Comparison of ENCODE assay signal across 20 cellular contexts in the genomic region with DNA sequence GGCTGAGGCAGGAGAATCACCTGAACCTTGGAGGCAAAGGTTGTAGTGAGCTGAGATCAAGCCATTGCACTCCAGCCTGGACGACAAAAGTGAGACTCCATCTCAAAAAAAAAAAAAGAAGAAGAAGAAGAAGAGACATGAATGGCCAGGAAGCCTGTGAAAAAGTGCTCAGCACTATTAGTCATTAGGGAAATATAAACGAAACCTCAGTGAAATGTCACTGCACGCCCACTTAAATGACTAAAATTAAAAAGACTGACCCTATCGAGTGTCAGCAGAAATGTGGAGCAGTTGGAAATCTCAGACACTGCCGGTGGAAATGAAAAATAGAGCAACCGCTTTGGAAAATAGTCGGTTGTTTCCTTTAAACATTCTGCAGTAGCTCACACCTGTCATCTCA. TPM values are rescaled to one million over a fixed set of nuclear protein-coding genes. Genes with fewer than 3 reads are reported as not detected.
DNase-seq lines count a peak whose midpoint lies in the region; ATAC-seq, FAIRE-seq and TF ChIP-seq lines count a peak whose summit lies in the region.
"Had no signal": no experiment of that assay in that cellular context is flagged by ENCODE, and none has a peak within 500 bp of the region (broad histone marks: within the 10 kb centered on the region; RNA-seq: fewer than 3 reads in every experiment).

No MANE protein-coding gene starts in this region.

- peaks cover 61% of the 10 kb centered on the region for H3K4me1 ChIP-seq in GM12878 (ENCODE audit: control insufficient read depth, insufficient read depth, low read length)

- WGBS in GM12878 (ENCODE audit: insufficient coverage, insufficient replicate concordance, low lambda C conversion rate, missing lambda C conversion rate), result 4% methylated on average over 6 of the region's 7 CpGs

- TF ChIP-seq CTCF in HFFc6 (IDR thresholded peaks at IDR 0.05) (no peak), GM12878 (IDR thresholded peaks at IDR 0.05 in 2 of 3, conservative IDR thresholded peaks at IDR 0.05 in 1 of 3; ENCODE audit: control insufficient read depth in 2 of 3, extremely low read depth in 1 of 3, insufficient read depth in 1 of 3, low read depth in 3 of 3, low read length in 3 of 3) (no peak)

- H3K9me3 Mint-ChIP-seq in activated naive CD8-positive, alpha-beta T cell treated with anti-CD3 and anti-CD28 coated beads, Interleukin-2, amount 50 U/mL, for 24 hours, result no peaks in the 10 kb centered on the region
- H3K9me3 Mint-ChIP-seq in activated naive CD8-positive, alpha-beta T cell treated with anti-CD3 and anti-CD28 coated beads for 36 hours, result no peaks in the 10 kb centered on the region
- H3K9me3 Mint-ChIP-seq in HFFc6, result no peaks in the 10 kb centered on the region
- H3K9me3 Mint-ChIP-seq in stimulated activated naive B cell treated with anti-CD40 and anti-IgM and Interleukin-4, amounts not matched to agents 10 μg/mL and 1 μg/mL and 100 μg/mL, for 72 hours, result no peaks in the 10 kb centered on the region
- H3K9me3 Mint-ChIP-seq: CD4-positive, alpha-beta memory T cell; neural progenitor cell; type B pancreatic cell had no signal

- H3K36me3 Mint-ChIP-seq in activated naive CD8-positive, alpha-beta T cell treated with anti-CD3 and anti-CD28 coated beads, Interleukin-2, amount 50 U/mL, for 24 hours (ENCODE audit: low read depth), result no peaks in the 10 kb centered on the region
- no peaks in the 10 kb centered on the region for H3K36me3 Mint-ChIP-seq in activated naive CD8-positive, alpha-beta T cell treated with anti-CD3 and anti-CD28 coated beads for 36 hours
- no peaks in the 10 kb centered on the region for H3K36me3 Mint-ChIP-seq in HFFc6 (ENCODE audit: low read depth)
- no peaks in the 10 kb centered on the region for H3K36me3 Mint-ChIP-seq in stimulated activated naive B cell treated with anti-CD40 and anti-IgM and Interleukin-4, amounts not matched to agents 10 μg/mL and 1 μg/mL and 100 μg/mL, for 72 hours
- H3K36me3 Mint-ChIP-seq: CD4-positive, alpha-beta memory T cell; neural progenitor cell; type B pancreatic cell had no signal

- H4K20me1 ChIP-seq in GM12878 (ENCODE audit: control insufficient read depth, insufficient read depth), result no peaks in the 10 kb centered on the region

- H3K27me3 Mint-ChIP-seq in activated naive CD8-positive, alpha-beta T cell treated with anti-CD3 and anti-CD28 coated beads, Interleukin-2, amount 50 U/mL, for 24 hours, result no peaks in the 10 kb centered on the region
- no peaks in the 10 kb centered on the region for H3K27me3 Mint-ChIP-seq in activated naive CD8-positive, alpha-beta T cell treated with anti-CD3 and anti-CD28 coated beads for 36 hours
- H3K27me3 Mint-ChIP-seq in HFFc6 (ENCODE audit: insufficient read depth), result no peaks in the 10 kb centered on the region; the same call in 1 of the 2 replicates
- no peaks in the 10 kb centered on the region for H3K27me3 Mint-ChIP-seq in stimulated activated naive B cell treated with anti-CD40 and anti-IgM and Interleukin-4, amounts not matched to agents 10 μg/mL and 1 μg/mL and 100 μg/mL, for 72 hours
- H3K27me3 Mint-ChIP-seq: CD4-positive, alpha-beta memory T cell; type B pancreatic cell had no signal

- peak overlapping the region; percentile 80 for H3K27ac Mint-ChIP-seq in activated naive CD8-positive, alpha-beta T cell treated with anti-CD3 and anti-CD28 coated beads, Interleukin-2, amount 50 U/mL, for 24 hours
- no peak overlapping the region for H3K27ac Mint-ChIP-seq in activated naive CD8-positive, alpha-beta T cell treated with anti-CD3 and anti-CD28 coated beads for 36 hours
- no peak overlapping the region for H3K27ac Mint-ChIP-seq in HFFc6
- H3K27ac Mint-ChIP-seq in stimulated activated naive B cell treated with anti-CD40 and anti-IgM and Interleukin-4, amounts not matched to agents 10 μg/mL and 1 μg/mL and 100 μg/mL, for 72 hours, result peak overlapping the region; percentile 94
- H3K27ac Mint-ChIP-seq: neural progenitor cell, type B pancreatic cell had no signal

- peak overlapping the region; percentile 26 for H3K4me3 Mint-ChIP-seq in activated naive CD8-positive, alpha-beta T cell treated with anti-CD3 and anti-CD28 coated beads, Interleukin-2, amount 50 U/mL, for 24 hours
- no peak overlapping the region for H3K4me3 Mint-ChIP-seq in activated naive CD8-positive, alpha-beta T cell treated with anti-CD3 and anti-CD28 coated beads for 36 hours
- H3K4me3 Mint-ChIP-seq in HFFc6, result peak overlapping the region; percentile 36; the same call in 1 of the 2 replicates
- peak overlapping the region; percentile 57 to 59 for H3K4me3 Mint-ChIP-seq in stimulated activated naive B cell treated with anti-CD40 and anti-IgM and Interleukin-4, amounts not matched to agents 10 μg/mL and 1 μg/mL and 100 μg/mL, for 72 hours
- H3K4me3 Mint-ChIP-seq: CD4-positive, alpha-beta memory T cell; neural progenitor cell; type B pancreatic cell had no signal

- H3K27me3 ChIP-seq in GM12878 (replicated peaks in 1 of 2; ENCODE audit: control insufficient read depth in 2 of 2, insufficient read depth in 2 of 2, low read length in 1 of 2), result no peaks in the 10 kb centered on the region
- H3K27me3 ChIP-seq: cardiac muscle cell had no signal

- intact Hi-C loops in GM12878 (cut with micrococcal nuclease; ENCODE audit: unreplicated experiment), result no loop called here

- SMC1A ChIA-PET in GM12878 (lab: Charles Lee; ENCODE audit: uncharacterized antibody, unreplicated experiment), result interaction anchor here (0.9 to 7.9 kb wide), 4 partner anchors 12 to 167 kb away, joined by 3 to 68 read pairs (median 8); no protein-coding TSS in a partner anchor

- CTCF ChIA-PET in GM12878 (lab: Yijun Ruan, JAX), result interaction anchor here (0.7 to 3.8 kb wide), 4 partner anchors 8 to 18 kb away, joined by 3 to 12 read pairs (median 6); no protein-coding TSS in a partner anchor

- no peak overlapping the region for H3K4me3 ChIP-seq in GM12878
- H3K4me3 ChIP-seq: cardiac muscle cell, neural progenitor cell had no signal

- peak overlapping the region; percentile 63 for H3K4me2 ChIP-seq in GM12878 (ENCODE audit: control insufficient read depth, insufficient read depth)
- H3K4me2 ChIP-seq: neural progenitor cell had no signal

- TF ChIP-seq POLR2A in GM12878 (IDR thresholded peaks at IDR 0.05; ENCODE audit: low read depth, low read length), result no peak

- no peak for TF ChIP-seq RAD21 in GM12878 (IDR thresholded peaks at IDR 0.05; ENCODE audit: insufficient read depth, low read depth, low read length)

- no peak for DNase-seq in activated naive CD8-positive, alpha-beta T cell treated with anti-CD3 and anti-CD28 coated beads, Interleukin-2, amount 50 U/mL, for 24 hours
- DNase-seq in activated naive CD8-positive, alpha-beta T cell treated with anti-CD3 and anti-CD28 coated beads for 36 hours, result no peak
- no peak for DNase-seq in HFFc6
- no peak for DNase-seq in GM12878 (ENCODE audit: low read depth, low spot score)
- DNase-seq in stimulated activated naive B cell treated with anti-CD40 and anti-IgM and Interleukin-4, amounts not matched to agents 10 μg/mL and 1 μg/mL and 100 μg/mL, for 72 hours, result peak; percentile 47
- DNase-seq in NCI-H345 treated with DMSO at 0.1 percent for 48 hours (lab: John Stamatoyannopoulos, UW; ENCODE audit: unreplicated experiment), result no peak
- DNase-seq in ACHN, result no peak
- no peak for DNase-seq in NCI-H1417 treated with DMSO at 0.1 percent for 48 hours (lab: John Stamatoyannopoulos, UW)
- DNase-seq: activated CD4-positive, alpha-beta T cell treated with anti-CD3 and anti-CD28 coated beads, Interleukin-2, amount 50 U/mL, for 48 hours; CD4-positive, alpha-beta memory T cell; DMS79; HCEC 1CT; left colon; NCI-H146; NK-92 treated with Interleukin-12 subunit alpha and Interleukin-12 subunit beta, amount 100 ng/mL, for 24 hours had no signal

- no peaks in the 10 kb centered on the region for H3K79me2 ChIP-seq in GM12878 (ENCODE audit: control insufficient read depth, insufficient read depth, low read length)

- H3K36me3 ChIP-seq in GM12878 (ENCODE audit: control insufficient read depth in 2 of 2, insufficient read depth in 2 of 2, low read length in 1 of 2), result no peaks in the 10 kb centered on the region
- H3K36me3 ChIP-seq: cardiac muscle cell, neural progenitor cell had no signal

- H3K27ac ChIP-seq in GM12878 (ENCODE audit: control insufficient read depth, insufficient read depth), result peak overlapping the region; percentile 80
- H3K27ac ChIP-seq: cardiac muscle cell, neural progenitor cell had no signal

- TF ChIP-seq EP300 in GM12878 (IDR thresholded peaks at IDR 0.05; ENCODE audit: borderline replicate concordance in 1 of 2, control insufficient read depth in 1 of 2, low read depth in 2 of 2, low read length in 2 of 2), result no peak

- in situ Hi-C loops in GM12878 (cut with MboI), result no loop called here
- in situ Hi-C loops in ACHN (cut with HindIII; ENCODE audit: low pct_ligation_motif_present, low pct_unique_long_range_greater_than_20kb, low sequenced_read_pairs), result no loop called here

- no peak for FAIRE-seq in GM12878 (lab: Jason Lieb, UNC)

- RAD21 ChIA-PET in GM12878 (lab: Charles Lee; ENCODE audit: unreplicated experiment), result interaction anchor here (1.0 to 4.4 kb wide), 3 partner anchors 15 to 31 kb away, joined by 3 to 21 read pairs (median 6); no protein-coding TSS in a partner anchor

- ATAC-seq in activated naive CD8-positive, alpha-beta T cell treated with anti-CD3 and anti-CD28 coated beads, Interleukin-2, amount 50 U/mL, for 24 hours, result peak; percentile 56
- ATAC-seq in GM12878, result peak; percentile 36
- ATAC-seq in stimulated activated naive B cell treated with anti-CD40 and anti-IgM and Interleukin-4, amounts not matched to agents 10 μg/mL and 1 μg/mL and 100 μg/mL, for 72 hours (replicated peaks), result peak; percentile 36 to 40
- ATAC-seq: left colon, Right ventricle myocardium inferior had no signal

- peak overlapping the region; percentile 69 for H2AFZ ChIP-seq in GM12878 (ENCODE audit: control insufficient read depth, low read depth, low read length)
- H2AFZ ChIP-seq: neural progenitor cell had no signal

- H3K4me1 Mint-ChIP-seq in activated naive CD8-positive, alpha-beta T cell treated with anti-CD3 and anti-CD28 coated beads, Interleukin-2, amount 50 U/mL, for 24 hours, result peaks cover 44% of the 10 kb centered on the region
- H3K4me1 Mint-ChIP-seq in activated naive CD8-positive, alpha-beta T cell treated with anti-CD3 and anti-CD28 coated beads for 36 hours, result peaks cover 29% of the 10 kb centered on the region
- peaks cover 13% of the 10 kb centered on the region; the same call in 1 of the 2 replicates for H3K4me1 Mint-ChIP-seq in HFFc6 (ENCODE audit: low read depth)
- peaks cover 32 to 83% of the 10 kb centered on the region in 2 donors for H3K4me1 Mint-ChIP-seq in stimulated activated naive B cell treated with anti-CD40 and anti-IgM and Interleukin-4, amounts not matched to agents 10 μg/mL and 1 μg/mL and 100 μg/mL, for 72 hours

- H3K9ac ChIP-seq in GM12878 (ENCODE audit: control insufficient read depth, insufficient read depth, low read length), result peak overlapping the region; percentile 37
- H3K9ac ChIP-seq: neural progenitor cell had no signal

- H3K9me3 ChIP-seq in GM12878 (replicated peaks; ENCODE audit: control insufficient read depth, insufficient read depth, low read length), result no peaks in the 10 kb centered on the region

- BruUV-seq in GM12878 (replicated peaks; lab: Mats Ljungman, UMichigan), result no TSS peak

- POLR2A ChIA-PET in GM12878 (lab: Charles Lee), result interaction anchor here (0.8 to 5.5 kb wide), 4 partner anchors 10 to 201 kb away, joined by 3 to 48 read pairs (median 13); no protein-coding TSS in a partner anchor

RNA-seq across cellular contexts. Expression of a gene that starts 5.5 kb away (rescaled TPM):
- total RNA-seq in activated naive CD8-positive, alpha-beta T cell treated with anti-CD3 and anti-CD28 coated beads for 36 hours, result not detected
- not detected for total RNA-seq in HFFc6 (2021; fragmentation: NEBNext Ultra II Directional; extraction: Animal tissue kit (Norgen Biotek cat#: 25700))
- not detected in 2 replicates for total RNA-seq in GM12878 (2013; cell fraction: nucleolus; rRNA removed)
- total RNA-seq in GM12878 (2014; rRNA removed), result 0.44 and 0.62 TPM in 2 replicates
- total RNA-seq in GM12878 (2014; rRNA removed; fragmentation: Illumina TruSeq; extraction: Trizol), result 0.36 and 0.41 TPM in 2 replicates
- 0.40 and 0.54 TPM in 2 replicates for total RNA-seq in GM12878 (2021)
- polyA plus RNA-seq in GM12878 (2011; ENCODE audit: low read depth), result not detected
- polyA plus RNA-seq in GM12878 (2011; rRNA removed), result not detected in 2 replicates
- polyA plus RNA-seq in GM12878 (2011; cell fraction: cytosol; rRNA removed), result 0.27 TPM in 1 of 2 replicates, not detected in the other
- polyA plus RNA-seq in GM12878 (2011; cell fraction: nucleus; rRNA removed), result not detected in 2 replicates
- polyA plus RNA-seq in GM12878 (2012), result not detected in 2 replicates
- 0.78 TPM in 1 of 2 replicates, not detected in the other for polyA plus RNA-seq in GM12878 (2014; fragmentation: Illumina TruSeq; extraction: Trizol)
- under 1 TPM in 1 of 2 experiments, not detected in 1; 0.33 TPM for polyA plus RNA-seq in GM12878 (2014; fragmentation: Nextera tagmentation; extraction: Ambion mirVana)
- polyA plus RNA-seq in GM12878 (2014; rRNA removed), result 1.4 and 2.4 TPM in 2 replicates
- polyA plus RNA-seq in GM12878 (2016; fragmentation: Nextera tagmentation; extraction: Ambion mirVana), result under 1 TPM; 0.54 to 0.62 TPM
- polyA minus RNA-seq in GM12878 (2011; rRNA and poly(A)+ RNA removed), result not detected in 2 replicates
- not detected in 2 replicates for polyA minus RNA-seq in GM12878 (2011; cell fraction: cytosol; rRNA and poly(A)+ RNA removed)
- not detected in 2 replicates for polyA minus RNA-seq in GM12878 (2011; cell fraction: nucleus; rRNA and poly(A)+ RNA removed)
- total RNA-seq: cardiac muscle cell, LHCN-M2 had no signal
- polyA plus RNA-seq: cardiac muscle cell had no signal

RNA-seq across cellular contexts. Expression of a gene that starts 11.3 kb away (rescaled TPM):
- total RNA-seq in activated naive CD8-positive, alpha-beta T cell treated with anti-CD3 and anti-CD28 coated beads for 36 hours, result 10 to 100 TPM; 44.9 to 53.8 TPM
- total RNA-seq in HFFc6 (2021; fragmentation: NEBNext Ultra II Directional; extraction: Animal tissue kit (Norgen Biotek cat#: 25700)), result 1 to 10 TPM in 5 of 6 experiments, under 1 TPM in 1; 0.96 to 4.1 (median 1.2) TPM
- total RNA-seq in GM12878 (2013; cell fraction: nucleolus; rRNA removed), result 2.4 and 3.4 TPM in 2 replicates
- total RNA-seq in GM12878 (2014; rRNA removed), result 27.3 and 33.3 TPM in 2 replicates
- total RNA-seq in GM12878 (2014; rRNA removed; fragmentation: Illumina TruSeq; extraction: Trizol), result 25.5 and 26.1 TPM in 2 replicates
- total RNA-seq in GM12878 (2021), result 28.6 and 30.7 TPM in 2 replicates
- polyA plus RNA-seq in GM12878 (2011; ENCODE audit: low read depth), result 203 TPM
- polyA plus RNA-seq in GM12878 (2011; rRNA removed), result 9.8 and 13.3 TPM in 2 replicates
- polyA plus RNA-seq in GM12878 (2011; cell fraction: cytosol; rRNA removed), result 33.0 and 45.1 TPM in 2 replicates
- 9.7 and 15.3 TPM in 2 replicates for polyA plus RNA-seq in GM12878 (2011; cell fraction: nucleus; rRNA removed)
- polyA plus RNA-seq in GM12878 (2012), result 51.7 and 80.9 TPM in 2 replicates
- 3.0 and 7.5 TPM in 2 replicates for polyA plus RNA-seq in GM12878 (2014; fragmentation: Illumina TruSeq; extraction: Trizol)
- polyA plus RNA-seq in GM12878 (2014; fragmentation: Nextera tagmentation; extraction: Ambion mirVana), result 10 to 100 TPM; 34.0 to 40.4 TPM
- 79.6 and 82.0 TPM in 2 replicates for polyA plus RNA-seq in GM12878 (2014; rRNA removed)
- polyA plus RNA-seq in GM12878 (2016; fragmentation: Nextera tagmentation; extraction: Ambion mirVana), result 10 to 100 TPM; 41.9 to 48.2 TPM
- polyA minus RNA-seq in GM12878 (2011; rRNA and poly(A)+ RNA removed), result 23.0 and 67.9 TPM in 2 replicates
- 10.2 and 17.3 TPM in 2 replicates for polyA minus RNA-seq in GM12878 (2011; cell fraction: cytosol; rRNA and poly(A)+ RNA removed)
- polyA minus RNA-seq in GM12878 (2011; cell fraction: nucleus; rRNA and poly(A)+ RNA removed), result 3.0 and 7.3 TPM in 2 replicates
- total RNA-seq: LHCN-M2 had no signal

RNA-seq across cellular contexts. Expression of a gene that starts 13.2 kb away (rescaled TPM):
- 10 to 100 TPM; 72.2 to 73.7 TPM for total RNA-seq in activated naive CD8-positive, alpha-beta T cell treated with anti-CD3 and anti-CD28 coated beads for 36 hours
- total RNA-seq in HFFc6 (2021; fragmentation: NEBNext Ultra II Directional; extraction: Animal tissue kit (Norgen Biotek cat#: 25700)), result 1 to 10 TPM; 3.9 to 7.2 (median 5.3) TPM
- total RNA-seq in GM12878 (2013; cell fraction: nucleolus; rRNA removed), result 84.8 and 94.2 TPM in 2 replicates
- total RNA-seq in GM12878 (2014; rRNA removed) (32.0 and 36.3 TPM in 2 replicates), GM12878 (2014; rRNA removed; fragmentation: Illumina TruSeq; extraction: Trizol) (13.4 and 13.8 TPM in 2 replicates), GM12878 (2021) (30.3 and 36.9 TPM in 2 replicates)
- polyA plus RNA-seq in GM12878 (2011; ENCODE audit: low read depth), result 30.6 TPM
- polyA plus RNA-seq in GM12878 (2011; rRNA removed) (5.9 and 12.3 TPM in 2 replicates), GM12878 (2014; fragmentation: Illumina TruSeq; extraction: Trizol) (18.0 and 25.1 TPM in 2 replicates), GM12878 (2014; fragmentation: Nextera tagmentation; extraction: Ambion mirVana) (1 to 10 TPM; 3.0 to 3.8 TPM), GM12878 (2014; rRNA removed) (46.7 and 53.3 TPM in 2 replicates), GM12878 (2016; fragmentation: Nextera tagmentation; extraction: Ambion mirVana) (10 to 100 TPM; 16.6 to 19.5 TPM)
- 19.8 and 22.3 TPM in 2 replicates for polyA plus RNA-seq in GM12878 (2011; cell fraction: cytosol; rRNA removed)
- 130 and 132 TPM in 2 replicates for polyA plus RNA-seq in GM12878 (2011; cell fraction: nucleus; rRNA removed)
- polyA plus RNA-seq in GM12878 (2012), result 28.7 and 39.4 TPM in 2 replicates
- polyA minus RNA-seq in GM12878 (2011; rRNA and poly(A)+ RNA removed), result 15.9 and 34.7 TPM in 2 replicates
- 9.9 and 10.3 TPM in 2 replicates for polyA minus RNA-seq in GM12878 (2011; cell fraction: cytosol; rRNA and poly(A)+ RNA removed)
- polyA minus RNA-seq in GM12878 (2011; cell fraction: nucleus; rRNA and poly(A)+ RNA removed), result 56.5 and 78.1 TPM in 2 replicates

RNA-seq across cellular contexts. Expression of a gene that starts 22.6 kb away (rescaled TPM):
- 1 to 10 TPM; 5.8 to 7.1 TPM for total RNA-seq in activated naive CD8-positive, alpha-beta T cell treated with anti-CD3 and anti-CD28 coated beads for 36 hours
- total RNA-seq in HFFc6 (2021; fragmentation: NEBNext Ultra II Directional; extraction: Animal tissue kit (Norgen Biotek cat#: 25700)), result 10 to 100 TPM; 15.3 to 21.0 (median 19.1) TPM
- total RNA-seq in GM12878 (2013; cell fraction: nucleolus; rRNA removed), result 1.0 TPM in 2 replicates
- total RNA-seq in GM12878 (2014; rRNA removed) (0.76 and 2.0 TPM in 2 replicates), GM12878 (2014; rRNA removed; fragmentation: Illumina TruSeq; extraction: Trizol) (0.28 and 0.54 TPM in 2 replicates), GM12878 (2021) (5.8 and 7.3 TPM in 2 replicates)
- polyA plus RNA-seq in GM12878 (2011; ENCODE audit: low read depth), result 1.4 TPM
- polyA plus RNA-seq in GM12878 (2011; rRNA removed) (0.05 TPM in 1 of 2 replicates, not detected in the other), GM12878 (2014; fragmentation: Illumina TruSeq; extraction: Trizol) (2.1 and 3.2 TPM in 2 replicates), GM12878 (2014; fragmentation: Nextera tagmentation; extraction: Ambion mirVana) (under 1 TPM in 1 of 2 experiments, not detected in 1; 0.02 TPM), GM12878 (2014; rRNA removed) (2.6 and 6.6 TPM in 2 replicates), GM12878 (2016; fragmentation: Nextera tagmentation; extraction: Ambion mirVana) (1 to 10 TPM; 1.6 to 2.6 TPM)
- 0.06 and 0.12 TPM in 2 replicates for polyA plus RNA-seq in GM12878 (2011; cell fraction: cytosol; rRNA removed)
- polyA plus RNA-seq in GM12878 (2011; cell fraction: nucleus; rRNA removed), result 0.21 and 0.53 TPM in 2 replicates
- polyA plus RNA-seq in GM12878 (2012), result 3.6 and 3.9 TPM in 2 replicates
- 0.31 TPM in 1 of 2 replicates, not detected in the other for polyA minus RNA-seq in GM12878 (2011; rRNA and poly(A)+ RNA removed)
- polyA minus RNA-seq in GM12878 (2011; cell fraction: cytosol; rRNA and poly(A)+ RNA removed), result not detected in 2 replicates
- 0.38 and 0.73 TPM in 2 replicates for polyA minus RNA-seq in GM12878 (2011; cell fraction: nucleus; rRNA and poly(A)+ RNA removed)

RNA-seq across cellular contexts. Expression of a gene that starts 45.2 kb away (rescaled TPM):
- under 1 TPM; 0.68 to 0.88 TPM for total RNA-seq in activated naive CD8-positive, alpha-beta T cell treated with anti-CD3 and anti-CD28 coated beads for 36 hours
- 10 to 100 TPM; 24.3 to 39.7 (median 38.1) TPM for total RNA-seq in HFFc6 (2021; fragmentation: NEBNext Ultra II Directional; extraction: Animal tissue kit (Norgen Biotek cat#: 25700))
- 0.23 and 0.47 TPM in 2 replicates for total RNA-seq in GM12878 (2013; cell fraction: nucleolus; rRNA removed)
- total RNA-seq in GM12878 (2014; rRNA removed) (1.0 and 1.9 TPM in 2 replicates), GM12878 (2014; rRNA removed; fragmentation: Illumina TruSeq; extraction: Trizol) (0.45 TPM in 1 of 2 replicates, not detected in the other), GM12878 (2021) (0.51 and 1.5 TPM in 2 replicates)
- polyA plus RNA-seq in GM12878 (2011; ENCODE audit: low read depth), result 1.2 TPM
- polyA plus RNA-seq in GM12878 (2011; rRNA removed) (1.3 and 2.2 TPM in 2 replicates), GM12878 (2014; fragmentation: Illumina TruSeq; extraction: Trizol) (0.91 TPM in 1 of 2 replicates, not detected in the other), GM12878 (2014; fragmentation: Nextera tagmentation; extraction: Ambion mirVana) (under 1 TPM in 1 of 2 experiments, not detected in 1; 0.07 TPM), GM12878 (2014; rRNA removed) (0.62 and 0.83 TPM in 2 replicates), GM12878 (2016; fragmentation: Nextera tagmentation; extraction: Ambion mirVana) (1 to 10 TPM; 1.2 to 1.8 TPM)
- polyA plus RNA-seq in GM12878 (2011; cell fraction: cytosol; rRNA removed), result 1.5 and 1.8 TPM in 2 replicates
- 5.1 and 5.7 TPM in 2 replicates for polyA plus RNA-seq in GM12878 (2011; cell fraction: nucleus; rRNA removed)
- polyA plus RNA-seq in GM12878 (2012), result 1.5 and 1.7 TPM in 2 replicates
- polyA minus RNA-seq in GM12878 (2011; rRNA and poly(A)+ RNA removed), result 1.3 and 6.9 TPM in 2 replicates
- polyA minus RNA-seq in GM12878 (2011; cell fraction: cytosol; rRNA and poly(A)+ RNA removed), result 1.3 and 1.5 TPM in 2 replicates
- 1.7 and 1.9 TPM in 2 replicates for polyA minus RNA-seq in GM12878 (2011; cell fraction: nucleus; rRNA and poly(A)+ RNA removed)
- total RNA-seq: CD4-positive, alpha-beta memory T cell had no signal

Comparison
In these comparisons a context has a peak if more than half of its experiments do, and no peak if none do; other contexts are left out.
1. H3K27ac Mint-ChIP-seq: peak in activated naive CD8-positive, alpha-beta T cell treated with anti-CD3 and anti-CD28 coated beads, Interleukin-2, amount 50 U/mL, for 24 hours (single experiment) and stimulated activated naive B cell treated with anti-CD40 and anti-IgM and Interleukin-4, amounts not matched to agents 10 μg/mL and 1 μg/mL and 100 μg/mL, for 72 hours (single experiment); none in activated naive CD8-positive, alpha-beta T cell treated with anti-CD3 and anti-CD28 coated beads for 36 hours (single experiment) and HFFc6 (single experiment).
2. Peak in every context shown above with its lines, with median percentiles within 50 percentile points of each other: ATAC-seq.